Comparison of ENCODE assay signal across 8 cellular contexts in genomic region chr6:30556714-30556963, GRCh38. TPM values are rescaled to one million over a fixed set of nuclear protein-coding genes. Genes with fewer than 3 reads are reported as not detected.
DNase-seq lines count a peak whose midpoint lies in the region; ATAC-seq and TF ChIP-seq lines count a peak whose summit lies in the region.

No MANE protein-coding gene starts in this region.

- ATAC-seq in HG03097 (IDR thresholded peaks at IDR 0.05; ENCODE audit: low FRiP score, unreplicated experiment) (peak; percentile 53), psoas muscle (no peak), HG02852 (IDR thresholded peaks at IDR 0.05; ENCODE audit: unreplicated experiment) (no peak)

- TF ChIP-seq CTCF in 22Rv1 (IDR thresholded peaks at IDR 0.05) (no peak), fibroblast of villous mesenchyme (IDR thresholded peaks at IDR 0.05; ENCODE audit: insufficient read depth, low read depth, low read length) (no peak), psoas muscle (IDR thresholded peaks at IDR 0.05) (no peak)

- in situ Hi-C loops in G401 (cut with HindIII; ENCODE audit: low sequenced_read_pairs), result no loop called here

- no peaks in the 10 kb centered on the region for H3K27me3 ChIP-seq in psoas muscle (ENCODE audit: insufficient read depth in 3 of 3, low read length in 2 of 3)

- intact Hi-C loops in psoas muscle (cut with DNase I), result loop anchor here in 1 of 2 donors (2.0 kb wide), 1 partner anchor 14 kb away; the partner anchor contains the start of gene ABCF1

- peaks cover 4 to 39% of the 10 kb centered on the region in 2 donors for H3K36me3 ChIP-seq in psoas muscle (ENCODE audit: insufficient read depth in 1 of 2, low read depth in 1 of 2)

- 0 to 1% (median 1%) methylated on average over 13 of the region's 13 CpGs for WGBS in psoas muscle, 3 donors

- peaks cover 16% of the 10 kb centered on the region for H3K4me1 ChIP-seq in psoas muscle

- DNase-seq in activated CD8-positive, alpha-beta memory T cell treated with anti-CD3 and anti-CD28 coated beads, Interleukin-2, amount 50 U/mL, for 4 hours, result peak; percentile 72
- DNase-seq in fibroblast of villous mesenchyme (ENCODE audit: low read depth), result no peak
- DNase-seq in psoas muscle, result peak in 1 of 2 donors; percentile 93
- no peak for DNase-seq in NCI-H146 treated with DMSO at 0.1 percent for 48 hours (lab: John Stamatoyannopoulos, UW; ENCODE audit: unreplicated experiment)
- no peak for DNase-seq in G401 (ENCODE audit: low spot score)

- no peaks in the 10 kb centered on the region for H3K9me3 ChIP-seq in psoas muscle

- peak overlapping the region; percentile 100 for H3K4me3 ChIP-seq in fibroblast of villous mesenchyme (ENCODE audit: low read depth, low read length)
- H3K4me3 ChIP-seq in psoas muscle, result peak overlapping the region; percentile 99

- H3K27ac ChIP-seq in 22Rv1 (peak overlapping the region; percentile 95), psoas muscle (peak overlapping the region; percentile 95)

RNA-seq across cellular contexts. Expression of gene GNL1, which starts 0.3 kb away (rescaled TPM):
- total RNA-seq in fibroblast of villous mesenchyme (50.3 and 52.7 TPM in 2 replicates), psoas muscle (10 to 100 TPM; 20.1 to 26.3 (median 24.2) TPM)
- polyA plus RNA-seq in psoas muscle, result 10 to 100 TPM; 14.2 to 32.3 (median 30.8) TPM
- total RNA-seq in G401 (2014; rRNA removed; shearing (Covaris generic)), result 102 and 129 TPM in 2 replicates

RNA-seq across cellular contexts. Expression of gene PRR3, which starts 0.5 kb away (rescaled TPM):
- total RNA-seq in fibroblast of villous mesenchyme, result 5.8 and 6.0 TPM in 2 replicates
- 1 to 10 TPM; 1.5 to 3.5 (median 1.8) TPM for total RNA-seq in psoas muscle
- polyA plus RNA-seq in psoas muscle, result 1 to 10 TPM; 2.3 to 5.1 (median 3.5) TPM
- total RNA-seq in G401 (2014; rRNA removed; shearing (Covaris generic)), result 3.4 and 5.9 TPM in 2 replicates

RNA-seq across cellular contexts. Expression of gene ABCF1, which starts 14.6 kb away (rescaled TPM):
- total RNA-seq in fibroblast of villous mesenchyme (30.9 and 37.6 TPM in 2 replicates), psoas muscle (100 to 1,000 TPM in 1 of 4 donors, 10 to 100 TPM in 3; 64.2 to 108 (median 95.5) TPM)
- polyA plus RNA-seq in psoas muscle, result 100 to 1,000 TPM in 2 of 3 donors, 10 to 100 TPM in 1; 53.8 to 119 (median 108) TPM
- total RNA-seq in G401 (2014; rRNA removed; shearing (Covaris generic)), result 41.9 and 83.7 TPM in 2 replicates
